ENCODE assay signal across 8 cellular contexts in genomic region chr11:10303558-10304363, GRCh38. TPM values are rescaled to one million over a fixed set of nuclear protein-coding genes. Genes with fewer than 3 reads are reported as not detected.
DNase-seq lines count a peak whose midpoint lies in the region; ATAC-seq and TF ChIP-seq lines count a peak whose summit lies in the region.

No MANE protein-coding gene starts in this region.

- peaks cover 0 to 16% (median 0%) of the 10 kb centered on the region in 7 donors for H3K27me3 ChIP-seq in heart right ventricle
- no peaks in the 10 kb centered on the region for H3K27me3 ChIP-seq in prostate gland (replicated peaks; ENCODE audit: insufficient read depth)

- H3K9me3 ChIP-seq in heart right ventricle (no peaks in the 10 kb centered on the region), prostate gland (no peaks in the 10 kb centered on the region)

- peak; percentile 7 for TF ChIP-seq POLR2A in prostate gland (IDR thresholded peaks at IDR 0.05)

- H3K36me3 Mint-ChIP-seq in activated naive CD4-positive, alpha-beta T cell treated with anti-CD3 and anti-CD28 coated beads, Interleukin-2, amount 50 U/mL, for 24 hours: no peaks in the 10 kb centered on the region

- no peaks in the 10 kb centered on the region for H3K9me3 Mint-ChIP-seq in activated naive CD4-positive, alpha-beta T cell treated with anti-CD3 and anti-CD28 coated beads, Interleukin-2, amount 50 U/mL, for 24 hours

- peak; percentile 82 for DNase-seq in Right ventricle myocardium inferior (ENCODE audit: missing footprints)
- DNase-seq in left cardiac atrium: no peak
- DNase-seq in NCI-H82 (lab: John Stamatoyannopoulos, UW): peak; percentile 65
- peak in 1 of 2 donors; percentile 32 for DNase-seq in heart right ventricle
- DNase-seq in prostate gland (ENCODE audit: low spot score): peak; percentile 60

- H3K4me3 ChIP-seq in heart right ventricle (peak overlapping the region; percentile 59 to 89 (median 76)), prostate gland (peak overlapping the region; percentile 54 to 58)

- peak overlapping the region; percentile 73 to 92 (median 86) for H3K27ac ChIP-seq in heart right ventricle
- H3K27ac ChIP-seq in prostate gland: peak overlapping the region; percentile 95 to 96

- H3K36me3 ChIP-seq in heart right ventricle (peaks cover 0 to 14% (median 0%) of the 10 kb centered on the region in 9 donors), prostate gland (no peaks in the 10 kb centered on the region)

- peaks cover 12% of the 10 kb centered on the region for H3K27me3 Mint-ChIP-seq in activated naive CD4-positive, alpha-beta T cell treated with anti-CD3 and anti-CD28 coated beads, Interleukin-2, amount 50 U/mL, for 24 hours

- intact Hi-C loops in Right ventricle myocardium inferior (cut with DNase I): loop anchor here (2.0 kb wide), 1 partner anchor 95 kb away; no protein-coding TSS in a partner anchor
- intact Hi-C loops in left cardiac atrium (cut with DNase I): loop anchor here (10.0 kb wide), 2 partner anchors 99 to 689 kb away; no protein-coding TSS in a partner anchor
- intact Hi-C loops in heart right ventricle (cut with DNase I): loop anchor here in 8 of 10 donors (2.0 to 10.0 kb wide), 7 partner anchors 61 to 689 kb away; no protein-coding TSS in a partner anchor
- intact Hi-C loops in prostate gland (cut with DNase I): loop anchor here (10.0 kb wide), 2 partner anchors 329 to 729 kb away; partner anchors contain the start of gene WEE1

- H3K4me3 Mint-ChIP-seq in activated naive CD4-positive, alpha-beta T cell treated with anti-CD3 and anti-CD28 coated beads, Interleukin-2, amount 50 U/mL, for 24 hours: peak overlapping the region; percentile 98

- peaks cover 50% of the 10 kb centered on the region for H3K4me1 Mint-ChIP-seq in activated naive CD4-positive, alpha-beta T cell treated with anti-CD3 and anti-CD28 coated beads, Interleukin-2, amount 50 U/mL, for 24 hours

- peak overlapping the region; percentile 66 for H3K27ac Mint-ChIP-seq in activated naive CD4-positive, alpha-beta T cell treated with anti-CD3 and anti-CD28 coated beads, Interleukin-2, amount 50 U/mL, for 24 hours

- ATAC-seq in Right ventricle myocardium inferior (no peak), left cardiac atrium (no peak), heart right ventricle (no peak), GM19452 (IDR thresholded peaks at IDR 0.05; ENCODE audit: unreplicated experiment) (no peak), HG03159 (IDR thresholded peaks at IDR 0.05; ENCODE audit: unreplicated experiment) (no peak)

- 15 to 16% methylated on average over 29 of the region's 29 CpGs for WGBS in heart right ventricle, 2 donors
- 45% methylated on average over 29 of the region's 29 CpGs for WGBS in prostate gland

- peaks cover 15 to 64% (median 46%) of the 10 kb centered on the region in 9 donors for H3K4me1 ChIP-seq in heart right ventricle
- H3K4me1 ChIP-seq in prostate gland (replicated peaks): peaks cover 11% of the 10 kb centered on the region

- no peak for TF ChIP-seq CTCF in heart right ventricle (IDR thresholded peaks at IDR 0.05)
- TF ChIP-seq CTCF in prostate gland (IDR thresholded peaks at IDR 0.05): no peak

RNA-seq across cellular contexts. Expression of gene ADM, which starts 1.1 kb away (rescaled TPM):
- 14.1 TPM for total RNA-seq in Right ventricle myocardium inferior
- 10 to 100 TPM; 20.8 to 21.9 TPM for total RNA-seq in left cardiac atrium
- total RNA-seq in heart right ventricle: 10 to 100 TPM in 5 of 10 donors, 1 to 10 TPM in 5; 5.1 to 63.7 (median 9.6) TPM
- 10 to 100 TPM; 23.6 to 57.1 TPM for polyA plus RNA-seq in heart right ventricle
- total RNA-seq in prostate gland: 10 to 100 TPM; 20.4 to 33.7 TPM

RNA-seq across cellular contexts. Expression of gene SBF2, which starts 9.7 kb away (rescaled TPM):
- total RNA-seq in Right ventricle myocardium inferior (16.7 TPM), left cardiac atrium (10 to 100 TPM; 18.5 to 25.8 TPM), heart right ventricle (10 to 100 TPM; 16.2 to 27.1 (median 21.2) TPM), prostate gland (10 to 100 TPM; 35.9 to 56.7 TPM)
- 10 to 100 TPM in 1 of 2 donors, 1 to 10 TPM in 1; 8.9 to 22.2 TPM for polyA plus RNA-seq in heart right ventricle
